1 cellular context compared by ENCODE assay signal in genomic region chr10:20327954-20328353, GRCh38.
TF ChIP-seq lines count a peak whose summit lies in the region.

No MANE protein-coding gene starts in this region.

TF ChIP-seq in HepG2, 621 proteins besides CTCF, POLR2A, EP300 and RAD21 (continued from another document):
- TF ChIP-seq ZBTB49 (CRISPR knock-in tag; IDR thresholded peaks at IDR 0.05; ENCODE audit: borderline replicate concordance) (no peak), STAT6 (CRISPR knock-in tag; IDR thresholded peaks at IDR 0.05; ENCODE audit: borderline replicate concordance) (no peak), TARDBP (CRISPR knock-in tag; IDR thresholded peaks at IDR 0.05) (no peak), RERE (CRISPR knock-in tag; IDR thresholded peaks at IDR 0.05; ENCODE audit: low read depth) (no peak), YEATS2 (CRISPR knock-in tag; IDR thresholded peaks at IDR 0.05; ENCODE audit: borderline replicate concordance) (no peak), ARID3A (IDR thresholded peaks at IDR 0.05; ENCODE audit: low read depth, low read length) (no peak), ZNF460 (CRISPR knock-in tag; IDR thresholded peaks at IDR 0.05; ENCODE audit: borderline replicate concordance) (no peak), ZNF816 (CRISPR knock-in tag; IDR thresholded peaks at IDR 0.05; ENCODE audit: borderline replicate concordance) (no peak), ZNF234 (CRISPR knock-in tag; conservative IDR thresholded peaks at IDR 0.05) (no peak), GABPB1 (CRISPR knock-in tag; IDR thresholded peaks at IDR 0.05) (no peak)
TF ChIP-seq in HepG2: peak in this region for 0.
